ENCODE assay signal across 13 cellular contexts in the genomic region with DNA sequence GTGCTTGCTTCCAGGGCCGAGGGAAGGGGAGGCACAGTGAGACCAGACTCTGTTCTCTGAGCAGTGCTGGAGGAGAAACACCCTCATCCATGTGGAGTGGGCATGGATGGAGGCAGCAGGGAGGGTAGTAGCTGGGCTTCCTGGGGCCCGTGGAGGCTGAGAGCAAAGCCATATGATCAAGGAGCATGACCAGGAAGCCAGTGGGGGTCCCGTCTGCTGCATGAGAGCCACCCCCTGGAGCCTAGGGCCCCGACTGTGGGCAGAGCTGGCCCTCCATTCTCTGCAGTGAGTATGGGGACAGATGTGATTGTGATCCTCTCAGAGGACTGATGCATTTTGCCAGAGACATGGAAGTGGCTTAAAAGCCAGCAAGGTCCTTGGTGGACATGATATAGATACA.
"Had no signal": no experiment of that assay in that cellular context is flagged by ENCODE, and none has a peak within 500 bp of the region (broad histone marks: within the 10 kb centered on the region; RNA-seq: fewer than 3 reads in every experiment).

No MANE protein-coding gene starts in this region.

- DNase-seq: activated CD4-positive, alpha-beta T cell treated with anti-CD3 and anti-CD28 coated beads, Interleukin-2, amount 50 U/mL, for 48 hours; activated naive CD4-positive, alpha-beta T cell treated with anti-CD3 and anti-CD28 coated beads, Interleukin-2, amount 10 ng/mL, durations not matched to agents 7 days and 5 days; central memory CD4-positive, alpha-beta T cell; hypothalamus; kidney; stimulated activated CD4-positive, alpha-beta T cell treated with anti-CD3 and anti-CD28 coated beads, Interleukin-2, amount 100 ng/mL, for 48 hours; T-cell; T1000 had no signal

- H3K36me3 Mint-ChIP-seq: activated naive CD4-positive, alpha-beta T cell treated with anti-CD3 and anti-CD28 coated beads, Interleukin-2, amount 10 ng/mL, durations not matched to agents 7 days and 5 days; stimulated activated memory B cell treated with anti-CD40 and anti-IgM and Interleukin-4, amounts not matched to agents 10 μg/mL and 1 μg/mL and 100 μg/mL, for 72 hours had no signal

- H3K4me3 ChIP-seq: coronary artery, esophagus muscularis mucosa, tibial nerve had no signal

- H3K4me3 Mint-ChIP-seq: activated naive CD4-positive, alpha-beta T cell treated with anti-CD3 and anti-CD28 coated beads, Interleukin-2, amount 10 ng/mL, durations not matched to agents 7 days and 5 days; nephron; stimulated activated memory B cell treated with anti-CD40 and anti-IgM and Interleukin-4, amounts not matched to agents 10 μg/mL and 1 μg/mL and 100 μg/mL, for 72 hours had no signal

- H3K4me1 Mint-ChIP-seq: activated naive CD4-positive, alpha-beta T cell treated with anti-CD3 and anti-CD28 coated beads, Interleukin-2, amount 10 ng/mL, durations not matched to agents 7 days and 5 days had no signal

- H3K36me3 ChIP-seq: esophagus muscularis mucosa, tibial nerve had no signal

- H3K27ac Mint-ChIP-seq: activated naive CD4-positive, alpha-beta T cell treated with anti-CD3 and anti-CD28 coated beads, Interleukin-2, amount 10 ng/mL, durations not matched to agents 7 days and 5 days; stimulated activated memory B cell treated with anti-CD40 and anti-IgM and Interleukin-4, amounts not matched to agents 10 μg/mL and 1 μg/mL and 100 μg/mL, for 72 hours; T-cell had no signal

- H3K9me3 Mint-ChIP-seq: nephron; stimulated activated memory B cell treated with anti-CD40 and anti-IgM and Interleukin-4, amounts not matched to agents 10 μg/mL and 1 μg/mL and 100 μg/mL, for 72 hours; T-cell had no signal

- H3K27me3 Mint-ChIP-seq: activated naive CD4-positive, alpha-beta T cell treated with anti-CD3 and anti-CD28 coated beads, Interleukin-2, amount 10 ng/mL, durations not matched to agents 7 days and 5 days; stimulated activated memory B cell treated with anti-CD40 and anti-IgM and Interleukin-4, amounts not matched to agents 10 μg/mL and 1 μg/mL and 100 μg/mL, for 72 hours; T-cell had no signal

- H3K9me3 ChIP-seq: esophagus muscularis mucosa, tibial nerve had no signal

- H3K27ac ChIP-seq: esophagus muscularis mucosa had no signal

- ATAC-seq: stimulated activated memory B cell treated with anti-CD40 and anti-IgM and Interleukin-4, amounts not matched to agents 10 μg/mL and 1 μg/mL and 100 μg/mL, for 72 hours; T-cell had no signal

- H3K27me3 ChIP-seq: esophagus muscularis mucosa, tibial nerve had no signal
